In genomic region chr20:38601216-38602184, GRCh38 we compare ENCODE assay signal across 1 cellular context.
TF ChIP-seq lines count a peak whose summit lies in the region.

ARHGAP40 (plus strand) TSS chr20:38601809.

TF ChIP-seq in HepG2, 621 proteins besides CTCF, POLR2A, EP300 and RAD21 (continued from another document):
- TF ChIP-seq REPIN1 (CRISPR knock-in tag; IDR thresholded peaks at IDR 0.05; ENCODE audit: borderline replicate concordance, low read depth), result no peak
- TF ChIP-seq RBM39 (IDR thresholded peaks at IDR 0.05; ENCODE audit: low read depth, low read length, poor library complexity, severe bottlenecking), result peak; percentile 56
- TF ChIP-seq, protein P1, sequence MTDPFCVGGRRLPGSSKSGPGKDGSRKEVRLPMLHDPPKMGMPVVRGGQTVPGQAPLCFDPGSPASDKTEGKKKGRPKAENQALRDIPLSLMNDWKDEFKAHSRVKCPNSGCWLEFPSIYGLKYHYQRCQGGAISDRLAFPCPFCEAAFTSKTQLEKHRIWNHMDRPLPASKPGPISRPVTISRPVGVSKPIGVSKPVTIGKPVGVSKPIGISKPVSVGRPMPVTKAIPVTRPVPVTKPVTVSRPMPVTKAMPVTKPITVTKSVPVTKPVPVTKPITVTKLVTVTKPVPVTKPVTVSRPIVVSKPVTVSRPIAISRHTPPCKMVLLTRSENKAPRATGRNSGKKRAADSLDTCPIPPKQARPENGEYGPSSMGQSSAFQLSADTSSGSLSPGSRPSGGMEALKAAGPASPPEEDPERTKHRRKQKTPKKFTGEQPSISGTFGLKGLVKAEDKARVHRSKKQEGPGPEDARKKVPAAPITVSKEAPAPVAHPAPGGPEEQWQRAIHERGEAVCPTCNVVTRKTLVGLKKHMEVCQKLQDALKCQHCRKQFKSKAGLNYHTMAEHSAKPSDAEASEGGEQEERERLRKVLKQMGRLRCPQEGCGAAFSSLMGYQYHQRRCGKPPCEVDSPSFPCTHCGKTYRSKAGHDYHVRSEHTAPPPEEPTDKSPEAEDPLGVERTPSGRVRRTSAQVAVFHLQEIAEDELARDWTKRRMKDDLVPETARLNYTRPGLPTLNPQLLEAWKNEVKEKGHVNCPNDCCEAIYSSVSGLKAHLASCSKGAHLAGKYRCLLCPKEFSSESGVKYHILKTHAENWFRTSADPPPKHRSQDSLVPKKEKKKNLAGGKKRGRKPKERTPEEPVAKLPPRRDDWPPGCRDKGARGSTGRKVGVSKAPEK (CRISPR knock-in tag; IDR thresholded peaks at IDR 0.05; ENCODE audit: borderline replicate concordance), result no peak
- peak; percentile 54 for TF ChIP-seq ZFY (CRISPR knock-in tag; IDR thresholded peaks at IDR 0.05)
- peak; percentile 60; the same call in 1 of the 2 replicates for TF ChIP-seq POGK (CRISPR knock-in tag; conservative IDR thresholded peaks at IDR 0.05)
- TF ChIP-seq TBL1XR1 (IDR thresholded peaks at IDR 0.05; ENCODE audit: borderline replicate concordance, low read length, partially characterized antibody), result no peak
- TF ChIP-seq SNAPC2 (CRISPR knock-in tag; IDR thresholded peaks at IDR 0.05), result no peak
- TF ChIP-seq KLF12 (CRISPR knock-in tag; IDR thresholded peaks at IDR 0.05; ENCODE audit: borderline replicate concordance), result peak; percentile 64; the same call in 1 of the 2 replicates
- TF ChIP-seq ZNF274 (CRISPR knock-in tag; IDR thresholded peaks at IDR 0.05), result 0 out of 2 replicates have a peak, but pooled peaks have one; percentile 50
- no peak for TF ChIP-seq ZNF510 (CRISPR knock-in tag; IDR thresholded peaks at IDR 0.05; ENCODE audit: low read depth)
- no peak for TF ChIP-seq KLF11 (CRISPR knock-in tag; IDR thresholded peaks at IDR 0.05)
- 0 out of 2 replicates have a peak, but pooled peaks have one; percentile 49 for TF ChIP-seq WIZ (CRISPR knock-in tag; IDR thresholded peaks at IDR 0.05)
- TF ChIP-seq ERF (CRISPR knock-in tag; IDR thresholded peaks at IDR 0.05), result 0 out of 2 replicates have a peak, but pooled peaks have one; percentile 24
- TF ChIP-seq POLR2G (IDR thresholded peaks at IDR 0.05; ENCODE audit: low read depth, low read length), result peak; percentile 45; the same call in 1 of the 2 replicates
- no peak for TF ChIP-seq ZBTB21 (CRISPR knock-in tag; IDR thresholded peaks at IDR 0.05)
- no peak for TF ChIP-seq RORA (CRISPR knock-in tag; IDR thresholded peaks at IDR 0.05)
- TF ChIP-seq ZNF709 (CRISPR knock-in tag; IDR thresholded peaks at IDR 0.05), result no peak
- peak; percentile 63 for TF ChIP-seq PTBP1 (IDR thresholded peaks at IDR 0.05; ENCODE audit: low read depth, low read length, poor library complexity, severe bottlenecking)
